In genomic region chr4:168811793-168812651, GRCh38 we compare ENCODE assay signal across 9 cellular contexts.
DNase-seq lines count a peak whose midpoint lies in the region; ATAC-seq and TF ChIP-seq lines count a peak whose summit lies in the region.
"Had no signal": no experiment of that assay in that cellular context is flagged by ENCODE, and none has a peak within 500 bp of the region (broad histone marks: within the 10 kb centered on the region; RNA-seq: fewer than 3 reads in every experiment).

No MANE protein-coding gene starts in this region.

- H3K9ac ChIP-seq in colonic mucosa (ENCODE audit: low read depth in 2 of 2, low read length in 2 of 2) = no peak overlapping the region
- peak overlapping the region; percentile 33 for H3K9ac ChIP-seq in mesenchymal stem cell (ENCODE audit: low read length)

- no peak for TF ChIP-seq CTCF in colonic mucosa (IDR thresholded peaks at IDR 0.05)
- no peak for TF ChIP-seq CTCF in transverse colon (IDR thresholded peaks at IDR 0.05)

- TF ChIP-seq EP300 in transverse colon (IDR thresholded peaks at IDR 0.05; ENCODE audit: low read depth) = no peak

- H3K27ac ChIP-seq in colonic mucosa (peak overlapping the region; percentile 53), mesenchymal stem cell (ENCODE audit: low read length, poor library complexity, severe bottlenecking) (peak overlapping the region; percentile 79), transverse colon (peak overlapping the region; percentile 81 to 86 (median 84))

- WGBS in mesenchymal stem cell = 23% methylated on average over 8 of the region's 9 CpGs
- WGBS in transverse colon (ENCODE audit: low coverage in 1 of 2), 2 donors = 64 to 70% methylated on average over 6 to 9 of the region's 9 CpGs

- TF ChIP-seq POLR2A in transverse colon (IDR thresholded peaks at IDR 0.05) = no peak

- peak; percentile 19 for DNase-seq in NCI-H2171 treated with DMSO at 0.1 percent for 48 hours (lab: John Stamatoyannopoulos, UW)
- no peak for DNase-seq in colonic mucosa
- peak; percentile 87 for DNase-seq in mesenchymal stem cell
- DNase-seq in transverse colon = no peak
- DNase-seq: activated gamma-delta T cell, DMS79 treated with DMSO at 0.1 percent for 48 hours had no signal

- in situ Hi-C loops in transverse colon (cut with MboI; ENCODE audit: low pct_ligation_motif_present in 1 of 4, low pct_unique_long_range_greater_than_20kb in 1 of 4, low sequenced_read_pairs in 3 of 4) = no loop called here

- peak overlapping the region in 1 of 2 experiments; percentile 6 for H2BK12ac ChIP-seq in mesenchymal stem cell (ENCODE audit: low read length in 2 of 2)

- no peaks in the 10 kb centered on the region for H3K4me1 ChIP-seq in colonic mucosa
- peaks cover 4% of the 10 kb centered on the region for H3K4me1 ChIP-seq in mesenchymal stem cell (ENCODE audit: control insufficient read depth, insufficient read depth, low read depth, low read length)
- H3K4me1 ChIP-seq in transverse colon = peaks cover 0 to 14% (median 5%) of the 10 kb centered on the region in 4 donors

- no peak overlapping the region for H2BK5ac ChIP-seq in mesenchymal stem cell (ENCODE audit: low read depth, low read length, poor library complexity, severe bottlenecking)

- H3K4me2 ChIP-seq in mesenchymal stem cell (ENCODE audit: low read length, poor library complexity, severe bottlenecking) = no peak overlapping the region

- H3K27me3 ChIP-seq in colonic mucosa = no peaks in the 10 kb centered on the region
- no peaks in the 10 kb centered on the region for H3K27me3 ChIP-seq in mesenchymal stem cell (ENCODE audit: control insufficient read depth in 1 of 2, insufficient read depth in 1 of 2, low read length in 2 of 2)
- H3K27me3 ChIP-seq in transverse colon = no peaks in the 10 kb centered on the region

- H3K36me3 ChIP-seq in colonic mucosa (no peaks in the 10 kb centered on the region), mesenchymal stem cell (ENCODE audit: control insufficient read depth in 1 of 2, insufficient read depth in 2 of 2, low read depth in 1 of 2, low read length in 2 of 2) (no peaks in the 10 kb centered on the region), transverse colon (no peaks in the 10 kb centered on the region)

- no peak overlapping the region for H2BK15ac ChIP-seq in mesenchymal stem cell (ENCODE audit: low read depth, poor library complexity, severe bottlenecking)

- peak overlapping the region; percentile 88 for H2AK5ac ChIP-seq in mesenchymal stem cell (ENCODE audit: low read length, severe bottlenecking)

- ATAC-seq in HG02885 (IDR thresholded peaks at IDR 0.05; ENCODE audit: poor library complexity, unreplicated experiment) = no peak
- ATAC-seq in GM19463 (IDR thresholded peaks at IDR 0.05; ENCODE audit: unreplicated experiment) = no peak
- no peak for ATAC-seq in GM19452 (IDR thresholded peaks at IDR 0.05; ENCODE audit: unreplicated experiment)

- H3K4me3 ChIP-seq in colonic mucosa = no peak overlapping the region
- peak overlapping the region in 1 of 2 experiments; percentile 4 for H3K4me3 ChIP-seq in mesenchymal stem cell (ENCODE audit: insufficient read depth in 1 of 2, low read depth in 1 of 2, low read length in 2 of 2)
- no peak overlapping the region for H3K4me3 ChIP-seq in transverse colon

- H3K4ac ChIP-seq in mesenchymal stem cell (ENCODE audit: low read depth in 1 of 2, low read length in 2 of 2) = peak overlapping the region in 1 of 2 experiments; percentile 78

- no peaks in the 10 kb centered on the region for H3K9me3 ChIP-seq in colonic mucosa
- H3K9me3 ChIP-seq in mesenchymal stem cell (ENCODE audit: control insufficient read depth, low read length) = no peaks in the 10 kb centered on the region
- H3K9me3 ChIP-seq in transverse colon = no peaks in the 10 kb centered on the region

- peak overlapping the region; percentile 49 for H2BK120ac ChIP-seq in mesenchymal stem cell (ENCODE audit: low read depth, low read length)

- H2AFZ ChIP-seq in mesenchymal stem cell (ENCODE audit: low read depth, low read length) = peak overlapping the region; percentile 23

- H3K23ac ChIP-seq in mesenchymal stem cell (ENCODE audit: low read length in 2 of 2) = no peak overlapping the region

- no peak overlapping the region for H3K14ac ChIP-seq in mesenchymal stem cell (ENCODE audit: low read length in 2 of 2)

- no peak overlapping the region for H4K8ac ChIP-seq in mesenchymal stem cell (ENCODE audit: low read length)

- H4K91ac ChIP-seq in mesenchymal stem cell (ENCODE audit: low read length) = no peak overlapping the region

- H3K79me1 ChIP-seq in mesenchymal stem cell (replicated peaks; ENCODE audit: low read length, poor library complexity, severe bottlenecking) = no peaks in the 10 kb centered on the region

- intact Hi-C loops in colonic mucosa (cut with DNase I) = no loop called here
- intact Hi-C loops in transverse colon (cut with DNase I; ENCODE audit: low total_unique reads) = no loop called here

- H3K18ac ChIP-seq in mesenchymal stem cell (ENCODE audit: low read depth in 1 of 2, low read length in 2 of 2) = peak overlapping the region; percentile 14 to 37

Comparison
In these comparisons a context has a peak if more than half of its experiments do, and no peak if none do; other contexts are left out.
1. DNase-seq: peak in NCI-H2171 treated with DMSO at 0.1 percent for 48 hours (single experiment) and mesenchymal stem cell (single experiment); none in colonic mucosa (single experiment) and transverse colon (single experiment).
2. Peak in every context shown above with its lines, with median percentiles within 50 percentile points of each other: H3K27ac ChIP-seq.